In genomic region chr19:48837081-48837524, GRCh38 we compare ENCODE assay signal across 8 cellular contexts. TPM values are rescaled to one million over a fixed set of nuclear protein-coding genes. Genes with fewer than 3 reads are reported as not detected.
DNase-seq lines count a peak whose midpoint lies in the region; ATAC-seq and TF ChIP-seq lines count a peak whose summit lies in the region.

No MANE protein-coding gene starts in this region.

- peak overlapping the region; percentile 85 to 88 for H3K27ac ChIP-seq in coronary artery

- peak overlapping the region; percentile 72 for H3K4me3 Mint-ChIP-seq in activated CD4-positive, alpha-beta T cell treated with anti-CD3 and anti-CD28 coated beads, Interleukin-2, amount 10 ng/mL, durations not matched to agents 7 days and 5 days

- no peaks in the 10 kb centered on the region for H3K9me3 Mint-ChIP-seq in activated CD4-positive, alpha-beta T cell treated with anti-CD3 and anti-CD28 coated beads, Interleukin-2, amount 10 ng/mL, durations not matched to agents 7 days and 5 days

- H3K36me3 ChIP-seq in BE2C, result no peaks in the 10 kb centered on the region

- no peaks in the 10 kb centered on the region for H3K9me3 ChIP-seq in BE2C

- peaks cover 4% of the 10 kb centered on the region for H3K27me3 Mint-ChIP-seq in activated CD4-positive, alpha-beta T cell treated with anti-CD3 and anti-CD28 coated beads, Interleukin-2, amount 10 ng/mL, durations not matched to agents 7 days and 5 days

- no peaks in the 10 kb centered on the region for H3K36me3 Mint-ChIP-seq in activated CD4-positive, alpha-beta T cell treated with anti-CD3 and anti-CD28 coated beads, Interleukin-2, amount 10 ng/mL, durations not matched to agents 7 days and 5 days (ENCODE audit: low read depth)

- H3K4me3 ChIP-seq in BE2C (ENCODE audit: low read depth, low read length) (peak overlapping the region; percentile 63), coronary artery (peak overlapping the region; percentile 68)

- H3K27me3 ChIP-seq in BE2C, result no peaks in the 10 kb centered on the region

- TF ChIP-seq CTCF in BE2C (IDR thresholded peaks at IDR 0.05; ENCODE audit: low read depth, low read length), result no peak
- no peak for TF ChIP-seq CTCF in coronary artery (IDR thresholded peaks at IDR 0.05)

- peak; percentile 96 for DNase-seq in BE2C
- peak; percentile 89 for DNase-seq in NCI-H2227 (lab: John Stamatoyannopoulos, UW; ENCODE audit: unreplicated experiment)
- peak; percentile 70 for DNase-seq in activated CD4-positive, alpha-beta T cell treated with anti-CD3 and anti-CD28 coated beads, Interleukin-2, amount 10 ng/mL, durations not matched to agents 7 days and 5 days
- peak; percentile 93 for DNase-seq in coronary artery (ENCODE audit: low spot score)
- DNase-seq in left lobe of liver (ENCODE audit: low spot score), result peak; percentile 84
- DNase-seq in stimulated activated CD4-positive, alpha-beta T cell treated with anti-CD3 and anti-CD28 coated beads, Interleukin-4, amount 100 ng/mL, for 1 hour, result peak; percentile 75

- no peaks in the 10 kb centered on the region for H3K4me1 ChIP-seq in BE2C

- H3K4me1 Mint-ChIP-seq in activated CD4-positive, alpha-beta T cell treated with anti-CD3 and anti-CD28 coated beads, Interleukin-2, amount 10 ng/mL, durations not matched to agents 7 days and 5 days, result peaks cover 25% of the 10 kb centered on the region

- CTCF ChIA-PET in activated CD4-positive, alpha-beta T cell treated with anti-CD3 and anti-CD28 coated beads, Interleukin-2, amount 10 ng/mL, durations not matched to agents 7 days and 5 days (lab: Charles Lee), result interaction anchor here (1.1 to 3.6 kb wide), 10 partner anchors 8 to 157 kb away, joined by 3 to 20 read pairs (median 6); partner anchors contain the start of genes FTL and RUVBL2

- peak; percentile 66 for ATAC-seq in GM21515 (IDR thresholded peaks at IDR 0.05; ENCODE audit: unreplicated experiment)
- ATAC-seq in left lobe of liver, result peak; percentile 75
- ATAC-seq in GM21390 (IDR thresholded peaks at IDR 0.05; ENCODE audit: unreplicated experiment), result no peak

- H3K27ac Mint-ChIP-seq in activated CD4-positive, alpha-beta T cell treated with anti-CD3 and anti-CD28 coated beads, Interleukin-2, amount 10 ng/mL, durations not matched to agents 7 days and 5 days, result peak overlapping the region; percentile 66

- POLR2A ChIA-PET in activated CD4-positive, alpha-beta T cell treated with anti-CD3 and anti-CD28 coated beads, Interleukin-2, amount 10 ng/mL, durations not matched to agents 7 days and 5 days (lab: Charles Lee), result no interaction called here

RNA-seq across cellular contexts. Expression of gene HSD17B14, which starts 0.8 kb away (rescaled TPM):
- 11.4 TPM for polyA plus RNA-seq in BE2C (2012; ENCODE audit: insufficient read depth, insufficient read length, low read depth)
- total RNA-seq in activated CD4-positive, alpha-beta T cell treated with anti-CD3 and anti-CD28 coated beads, Interleukin-2, amount 10 ng/mL, durations not matched to agents 7 days and 5 days, result under 1 TPM; 0.27 to 0.77 TPM
- 15.7 TPM for total RNA-seq in left lobe of liver

RNA-seq across cellular contexts. Expression of gene BCAT2, which starts 26.3 kb away (rescaled TPM):
- polyA plus RNA-seq in BE2C (2012; ENCODE audit: insufficient read depth, insufficient read length, low read depth), result 56.1 TPM
- total RNA-seq in activated CD4-positive, alpha-beta T cell treated with anti-CD3 and anti-CD28 coated beads, Interleukin-2, amount 10 ng/mL, durations not matched to agents 7 days and 5 days, result 10 to 100 TPM; 42.3 to 43.3 TPM
- total RNA-seq in left lobe of liver, result 21.7 TPM

RNA-seq across cellular contexts. Expression of gene PLEKHA4, which starts 31.3 kb away (rescaled TPM):
- polyA plus RNA-seq in BE2C (2012; ENCODE audit: insufficient read depth, insufficient read length, low read depth), result 2.9 TPM
- 1 to 10 TPM; 3.8 to 4.6 TPM for total RNA-seq in activated CD4-positive, alpha-beta T cell treated with anti-CD3 and anti-CD28 coated beads, Interleukin-2, amount 10 ng/mL, durations not matched to agents 7 days and 5 days
- total RNA-seq in left lobe of liver, result 7.6 TPM

RNA-seq across cellular contexts. Expression of gene PPP1R15A, which starts 35.1 kb away (rescaled TPM):
- 145 TPM for polyA plus RNA-seq in BE2C (2012; ENCODE audit: insufficient read depth, insufficient read length, low read depth)
- total RNA-seq in activated CD4-positive, alpha-beta T cell treated with anti-CD3 and anti-CD28 coated beads, Interleukin-2, amount 10 ng/mL, durations not matched to agents 7 days and 5 days, result 10 to 100 TPM; 49.6 to 53.3 TPM
- 5.7 TPM for total RNA-seq in left lobe of liver
